ENCODE assay signal across 8 cellular contexts in genomic region chr5:66143473-66144073, GRCh38. TPM values are rescaled to one million over a fixed set of nuclear protein-coding genes. Genes with fewer than 3 reads are reported as not detected.
DNase-seq lines count a peak whose midpoint lies in the region; ATAC-seq and TF ChIP-seq lines count a peak whose summit lies in the region.

No MANE protein-coding gene starts in this region.

- H3K36me3 ChIP-seq in HCT116 (ENCODE audit: control insufficient read depth in 1 of 2, insufficient read depth in 2 of 2, low read length in 2 of 2) = peaks cover 0 to 9% of the 10 kb centered on the region in 2 experiments; a peak in 1 of 4 replicates

- H3K27me3 Mint-ChIP-seq in effector memory CD8-positive, alpha-beta T cell = no peaks in the 10 kb centered on the region
- H3K27me3 Mint-ChIP-seq in naive thymus-derived CD8-positive, alpha-beta T cell = peaks cover 0 to 1% (median 0%) of the 10 kb centered on the region in 5 donors

- H2AFZ ChIP-seq in HCT116 (ENCODE audit: low read depth, low read length, poor library complexity, severe bottlenecking) = peak overlapping the region; percentile 77

- no peaks in the 10 kb centered on the region for H3K9me3 ChIP-seq in HCT116 (ENCODE audit: control insufficient read depth in 1 of 2, insufficient read depth in 1 of 2, low read depth in 1 of 2, low read length in 2 of 2)

- no peaks in the 10 kb centered on the region for H3K9me2 ChIP-seq in HCT116 (ENCODE audit: insufficient read depth)

- peak; percentile 17 for ATAC-seq in GM18505 (IDR thresholded peaks at IDR 0.05; ENCODE audit: unreplicated experiment)
- ATAC-seq in HCT116 = peak; percentile 44; the same call in 1 of the 2 replicates
- peak; percentile 13 for ATAC-seq in effector memory CD8-positive, alpha-beta T cell (replicated peaks)
- no peak for ATAC-seq in naive thymus-derived CD8-positive, alpha-beta T cell

- POLR2A ChIA-PET in HCT116 (lab: Charles Lee) = interaction anchor here (1.2 kb wide), 1 partner anchor 13 kb away, joined by 6 read pairs; no protein-coding TSS in a partner anchor
- POLR2A ChIA-PET in naive thymus-derived CD8-positive, alpha-beta T cell (lab: Charles Lee) = interaction anchor here (0.6 to 2.2 kb wide), 9 partner anchors 32 to 1022 kb away, joined by 3 to 39 read pairs (median 5); partner anchors contain the start of genes ERBIN, NLN, SGTB and TRIM23

- no peak for TF ChIP-seq RAD21 in HCT116 (IDR thresholded peaks at IDR 0.05; ENCODE audit: low read depth)

- H3K79me2 ChIP-seq in HCT116 (ENCODE audit: insufficient read depth, low read length) = peaks cover 41% of the 10 kb centered on the region

- no peak for TF ChIP-seq POLR2A in GM18505 (IDR thresholded peaks at IDR 0.05; ENCODE audit: borderline replicate concordance, extremely low read depth, insufficient read depth, insufficient read length)
- no peak for TF ChIP-seq POLR2A in HCT116 (IDR thresholded peaks at IDR 0.05; ENCODE audit: borderline replicate concordance, extremely low read depth, insufficient read depth, insufficient read length)

- peak overlapping the region; percentile 74 to 84 for H3K4me3 ChIP-seq in HCT116 (replicated peaks in 1 of 2; ENCODE audit: low read depth in 1 of 2, low read length in 2 of 2)

- intact Hi-C loops in HCT116 (cut with micrococcal nuclease) = loop anchor here (2.0 to 5.0 kb wide), 3 partner anchors 217 to 421 kb away; partner anchors contain the start of genes ERBIN, NLN and SGTB

- H3K4me1 ChIP-seq in HCT116 (ENCODE audit: control insufficient read depth in 1 of 2, insufficient read depth in 2 of 2, low read length in 2 of 2) = peaks cover 7 to 19% of the 10 kb centered on the region in 2 experiments; a peak in 3 of 4 replicates

- no peaks in the 10 kb centered on the region for H3K9me3 Mint-ChIP-seq in effector memory CD8-positive, alpha-beta T cell
- no peaks in the 10 kb centered on the region for H3K9me3 Mint-ChIP-seq in naive thymus-derived CD8-positive, alpha-beta T cell

- CTCF ChIA-PET in HCT116 (lab: Charles Lee) = no interaction called here

- H3K27ac ChIP-seq in HCT116 (ENCODE audit: low read depth, low read length) = peak overlapping the region; percentile 89

- H3K4me2 ChIP-seq in HCT116 (ENCODE audit: low read length) = peak overlapping the region; percentile 89

- TSS peak; percentile 99 for BruUV-seq in HCT116 (replicated peaks; lab: Mats Ljungman, UMichigan)

- no peaks in the 10 kb centered on the region for H3K27me3 ChIP-seq in HCT116 (ENCODE audit: insufficient read depth, low read length)

- DNase-seq in HCT116 (ENCODE audit: low read depth, low spot score) = no peak
- DNase-seq in NCI-H748 treated with DMSO at 0.1 percent for 48 hours (lab: John Stamatoyannopoulos, UW) = peak; percentile 59
- DNase-seq in effector memory CD8-positive, alpha-beta T cell = no peak
- DNase-seq in naive thymus-derived CD8-positive, alpha-beta T cell = no peak
- DNase-seq in SK-N-DZ (ENCODE audit: low spot score) = no peak
- no peak for DNase-seq in DMS114 treated with DMSO at 0.1 percent for 48 hours (lab: John Stamatoyannopoulos, UW; ENCODE audit: unreplicated experiment)
- DNase-seq in HuH-7 (ENCODE audit: low spot score) = no peak

- H4K20me1 ChIP-seq in HCT116 (ENCODE audit: insufficient read depth) = peaks cover 6% of the 10 kb centered on the region; the same call in 1 of the 2 replicates

- H3K36me3 Mint-ChIP-seq in effector memory CD8-positive, alpha-beta T cell (ENCODE audit: insufficient read depth) = peaks cover 18% of the 10 kb centered on the region
- peaks cover 0 to 5% (median 4%) of the 10 kb centered on the region in 3 donors for H3K36me3 Mint-ChIP-seq in naive thymus-derived CD8-positive, alpha-beta T cell

- peaks cover 12 to 19% of the 10 kb centered on the region in 2 donors for H3K4me1 Mint-ChIP-seq in effector memory CD8-positive, alpha-beta T cell (ENCODE audit: low read depth in 2 of 2)
- H3K4me1 Mint-ChIP-seq in naive thymus-derived CD8-positive, alpha-beta T cell = peaks cover 11 to 47% (median 38%) of the 10 kb centered on the region in 4 donors

- RAD21 ChIA-PET in HCT116 (lab: Charles Lee; ENCODE audit: low non-redundant PET in 1 of 2, low total read pairs in 2 of 2, uncharacterized antibody in 2 of 2, unreplicated experiment in 2 of 2) = interaction anchor here in 1 of 2 experiments (0.6 kb wide), 1 partner anchor 554 kb away, joined by 3 read pairs; no protein-coding TSS in a partner anchor

- TF ChIP-seq CTCF in HCT116 (IDR thresholded peaks at IDR 0.05 in 2 of 3, conservative IDR thresholded peaks at IDR 0.05 in 1 of 3; ENCODE audit: borderline replicate concordance in 1 of 3, insufficient read depth in 1 of 3, low read depth in 2 of 3, low read length in 2 of 3) = no peak

- peak overlapping the region; percentile 100 for H3K27ac Mint-ChIP-seq in effector memory CD8-positive, alpha-beta T cell
- H3K27ac Mint-ChIP-seq in naive thymus-derived CD8-positive, alpha-beta T cell = peak overlapping the region; percentile 99 to 100 (median 100)

- peak overlapping the region; percentile 81 for H3K9ac ChIP-seq in HCT116 (ENCODE audit: low read length)

- H3K4me3 Mint-ChIP-seq in effector memory CD8-positive, alpha-beta T cell = peak overlapping the region; percentile 99
- H3K4me3 Mint-ChIP-seq in naive thymus-derived CD8-positive, alpha-beta T cell = peak overlapping the region; percentile 96 to 100 (median 98)

TF ChIP-seq in HCT116, 20 proteins besides CTCF, POLR2A, EP300 and RAD21 (continues in another document):
- TF ChIP-seq SRF (IDR thresholded peaks at IDR 0.05; ENCODE audit: low read depth) (no peak), JUND (IDR thresholded peaks at IDR 0.05) (no peak), MAX (IDR thresholded peaks at IDR 0.05) (no peak), FOSL1 (IDR thresholded peaks at IDR 0.05; ENCODE audit: low read depth) (no peak), CEBPB (IDR thresholded peaks at IDR 0.05; ENCODE audit: low read depth) (no peak), ZFX (IDR thresholded peaks at IDR 0.05) (no peak; the same call in 1 of the 2 replicates), ATF3 (IDR thresholded peaks at IDR 0.05) (no peak), EGR1 (IDR thresholded peaks at IDR 0.05; ENCODE audit: low read depth) (no peak), CBX3 (IDR thresholded peaks at IDR 0.05; ENCODE audit: low read depth) (no peak), SIN3A (IDR thresholded peaks at IDR 0.05; ENCODE audit: low read depth) (no peak), SP1 (IDR thresholded peaks at IDR 0.05; ENCODE audit: low read depth) (no peak), EZH2 (IDR thresholded peaks at IDR 0.05) (no peak)
- TF ChIP-seq, protein P1, sequence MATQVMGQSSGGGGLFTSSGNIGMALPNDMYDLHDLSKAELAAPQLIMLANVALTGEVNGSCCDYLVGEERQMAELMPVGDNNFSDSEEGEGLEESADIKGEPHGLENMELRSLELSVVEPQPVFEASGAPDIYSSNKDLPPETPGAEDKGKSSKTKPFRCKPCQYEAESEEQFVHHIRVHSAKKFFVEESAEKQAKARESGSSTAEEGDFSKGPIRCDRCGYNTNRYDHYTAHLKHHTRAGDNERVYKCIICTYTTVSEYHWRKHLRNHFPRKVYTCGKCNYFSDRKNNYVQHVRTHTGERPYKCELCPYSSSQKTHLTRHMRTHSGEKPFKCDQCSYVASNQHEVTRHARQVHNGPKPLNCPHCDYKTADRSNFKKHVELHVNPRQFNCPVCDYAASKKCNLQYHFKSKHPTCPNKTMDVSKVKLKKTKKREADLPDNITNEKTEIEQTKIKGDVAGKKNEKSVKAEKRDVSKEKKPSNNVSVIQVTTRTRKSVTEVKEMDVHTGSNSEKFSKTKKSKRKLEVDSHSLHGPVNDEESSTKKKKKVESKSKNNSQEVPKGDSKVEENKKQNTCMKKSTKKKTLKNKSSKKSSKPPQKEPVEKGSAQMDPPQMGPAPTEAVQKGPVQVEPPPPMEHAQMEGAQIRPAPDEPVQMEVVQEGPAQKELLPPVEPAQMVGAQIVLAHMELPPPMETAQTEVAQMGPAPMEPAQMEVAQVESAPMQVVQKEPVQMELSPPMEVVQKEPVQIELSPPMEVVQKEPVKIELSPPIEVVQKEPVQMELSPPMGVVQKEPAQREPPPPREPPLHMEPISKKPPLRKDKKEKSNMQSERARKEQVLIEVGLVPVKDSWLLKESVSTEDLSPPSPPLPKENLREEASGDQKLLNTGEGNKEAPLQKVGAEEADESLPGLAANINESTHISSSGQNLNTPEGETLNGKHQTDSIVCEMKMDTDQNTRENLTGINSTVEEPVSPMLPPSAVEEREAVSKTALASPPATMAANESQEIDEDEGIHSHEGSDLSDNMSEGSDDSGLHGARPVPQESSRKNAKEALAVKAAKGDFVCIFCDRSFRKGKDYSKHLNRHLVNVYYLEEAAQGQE (IDR thresholded peaks at IDR 0.05; ENCODE audit: low read depth) = no peak
- TF ChIP-seq, protein P2, sequence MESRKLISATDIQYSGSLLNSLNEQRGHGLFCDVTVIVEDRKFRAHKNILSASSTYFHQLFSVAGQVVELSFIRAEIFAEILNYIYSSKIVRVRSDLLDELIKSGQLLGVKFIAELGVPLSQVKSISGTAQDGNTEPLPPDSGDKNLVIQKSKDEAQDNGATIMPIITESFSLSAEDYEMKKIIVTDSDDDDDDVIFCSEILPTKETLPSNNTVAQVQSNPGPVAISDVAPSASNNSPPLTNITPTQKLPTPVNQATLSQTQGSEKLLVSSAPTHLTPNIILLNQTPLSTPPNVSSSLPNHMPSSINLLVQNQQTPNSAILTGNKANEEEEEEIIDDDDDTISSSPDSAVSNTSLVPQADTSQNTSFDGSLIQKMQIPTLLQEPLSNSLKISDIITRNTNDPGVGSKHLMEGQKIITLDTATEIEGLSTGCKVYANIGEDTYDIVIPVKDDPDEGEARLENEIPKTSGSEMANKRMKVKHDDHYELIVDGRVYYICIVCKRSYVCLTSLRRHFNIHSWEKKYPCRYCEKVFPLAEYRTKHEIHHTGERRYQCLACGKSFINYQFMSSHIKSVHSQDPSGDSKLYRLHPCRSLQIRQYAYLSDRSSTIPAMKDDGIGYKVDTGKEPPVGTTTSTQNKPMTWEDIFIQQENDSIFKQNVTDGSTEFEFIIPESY (IDR thresholded peaks at IDR 0.05; ENCODE audit: extremely low read depth, insufficient replicate concordance, low read length) = no peak

RNA-seq across cellular contexts. Expression of gene SREK1, which starts 0.5 kb away (rescaled TPM):
- total RNA-seq in HCT116 (2021; ENCODE audit: unreplicated experiment) = 65.6 TPM
- polyA plus RNA-seq in HCT116 (2012) = 26.4 and 26.8 TPM in 2 replicates
- 10 to 100 TPM; 89.8 to 92.4 TPM for total RNA-seq in naive thymus-derived CD8-positive, alpha-beta T cell
- polyA plus RNA-seq in naive thymus-derived CD8-positive, alpha-beta T cell = 10 to 100 TPM; 15.2 to 21.4 (median 17.6) TPM
- 23.9 and 26.9 TPM in 2 replicates for polyA plus RNA-seq in SK-N-DZ (2014; cell fraction: cytosol; rRNA removed)
- polyA plus RNA-seq in SK-N-DZ (2014; cell fraction: nucleus; rRNA removed) = 112 and 136 TPM in 2 replicates

Comparison
In these comparisons a context has a peak if more than half of its experiments do, and no peak if none do; other contexts are left out.
1. ATAC-seq: peak in GM18505 (single experiment), HCT116 (single experiment) and effector memory CD8-positive, alpha-beta T cell (single experiment); none in naive thymus-derived CD8-positive, alpha-beta T cell (0 of 2).